Comparison of ENCODE assay signal across 8 cellular contexts in the genomic region with DNA sequence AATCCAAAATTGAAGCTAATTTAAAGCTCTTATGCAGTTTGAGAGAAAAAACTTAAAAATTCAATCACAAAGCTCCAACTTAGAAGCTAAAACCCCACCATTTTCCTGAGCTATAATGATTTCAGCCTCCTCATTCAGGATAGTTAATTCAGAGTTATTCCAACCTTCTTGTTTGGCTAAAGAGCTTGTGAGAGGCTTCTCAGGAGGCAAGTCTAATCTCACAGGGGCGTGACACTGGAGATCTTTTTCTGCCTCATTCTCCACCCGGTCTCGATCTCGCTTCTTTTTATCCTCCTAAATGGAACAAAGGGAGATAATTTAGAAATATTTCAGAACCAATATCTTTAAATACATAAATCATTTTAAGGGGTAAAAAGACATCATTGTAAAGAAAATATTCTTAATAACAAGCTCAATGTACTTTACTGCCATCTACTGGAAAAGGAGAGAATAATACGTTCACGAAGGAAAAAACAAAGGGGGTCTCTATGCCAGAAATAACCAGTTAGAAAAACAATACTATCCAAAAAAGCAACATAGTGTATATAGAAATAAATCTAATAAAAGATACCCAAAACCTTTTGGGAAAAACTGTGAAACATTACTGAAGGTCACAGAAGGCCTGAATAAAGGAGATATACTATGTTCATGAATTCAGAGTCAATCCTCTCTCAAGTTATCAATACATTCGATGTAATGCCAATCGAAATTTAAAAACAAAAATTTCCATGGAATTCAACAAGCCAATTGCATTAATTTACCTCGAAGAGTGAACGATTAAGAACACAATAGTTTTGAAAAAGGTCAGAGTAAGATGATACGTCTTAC. TPM values are rescaled to one million over a fixed set of nuclear protein-coding genes. Genes with fewer than 3 reads are reported as not detected.
DNase-seq lines count a peak whose midpoint lies in the region; ATAC-seq and TF ChIP-seq lines count a peak whose summit lies in the region.

No MANE protein-coding gene starts in this region.

- intact Hi-C loops in esophagus squamous epithelium (cut with DNase I) = loop anchor here (10.0 kb wide), 3 partner anchors 110 to 330 kb away; partner anchors contain the start of gene CNEP1R1

- TF ChIP-seq CTCF in OCI-LY1 (IDR thresholded peaks at IDR 0.05; ENCODE audit: low read length) (peak; percentile 60), esophagus squamous epithelium (IDR thresholded peaks at IDR 0.05) (peak in 4 of 6 experiments; percentile 52 to 62 (median 58)), suprapubic skin (IDR thresholded peaks at IDR 0.05) (peak; percentile 13 to 48)

- DNase-seq in SIG-M5 treated with dmso at 0.1 percent for 504 hours (lab: John Stamatoyannopoulos, UW; ENCODE audit: unreplicated experiment) (peak; percentile 21), SIG-M5 (lab: John Stamatoyannopoulos, UW) (no peak), esophagus squamous epithelium (lab: John Stamatoyannopoulos, UW) (no peak), suprapubic skin (ENCODE audit: low spot score in 2 of 2) (no peak)
- DNase-seq in stimulated activated CD4-positive, alpha-beta T cell treated with anti-CD3 and anti-CD28 coated beads, Interleukin-2, amount 100 ng/mL, for 48 hours = no peak
- DNase-seq in activated CD4-positive, CD25-positive, alpha-beta regulatory T cell treated with anti-CD3 and anti-CD28 coated beads, Interleukin-2, amount 50 U/mL, for 72 hours = no peak

- peaks cover 72% of the 10 kb centered on the region for H3K36me3 ChIP-seq in OCI-LY1 (ENCODE audit: insufficient read depth, low read length)
- H3K36me3 ChIP-seq in esophagus squamous epithelium = peaks cover 0 to 80% (median 13%) of the 10 kb centered on the region in 3 donors
- peaks cover 41% of the 10 kb centered on the region for H3K36me3 ChIP-seq in suprapubic skin

- peaks cover 10% of the 10 kb centered on the region; the same call in 1 of the 2 replicates for H3K79me2 ChIP-seq in OCI-LY1 (ENCODE audit: insufficient read depth, low read length)

- H3K9me3 ChIP-seq in OCI-LY1 (ENCODE audit: low read length) (no peaks in the 10 kb centered on the region), esophagus squamous epithelium (no peaks in the 10 kb centered on the region), suprapubic skin (no peaks in the 10 kb centered on the region)

- TF ChIP-seq POLR2A in esophagus squamous epithelium (IDR thresholded peaks at IDR 0.05) (no peak), suprapubic skin (IDR thresholded peaks at IDR 0.05) (no peak)

- H4K20me1 ChIP-seq in OCI-LY1 (ENCODE audit: insufficient read depth, low read length) = 0 out of 2 replicates have a peak, but pooled peaks cover 4% of the 10 kb centered on the region

- H3K4me3 ChIP-seq in OCI-LY1 (ENCODE audit: low read depth, low read length, poor library complexity, severe bottlenecking) = no peak overlapping the region
- H3K4me3 ChIP-seq in esophagus squamous epithelium = no peak overlapping the region
- no peak overlapping the region for H3K4me3 ChIP-seq in suprapubic skin

- H2AFZ ChIP-seq in OCI-LY1 (ENCODE audit: low read length) = no peak overlapping the region

- H3K27ac ChIP-seq in OCI-LY1 (ENCODE audit: low read depth, low read length, poor library complexity, severe bottlenecking) (no peak overlapping the region), esophagus squamous epithelium (no peak overlapping the region), suprapubic skin (peak overlapping the region; percentile 11)

- ATAC-seq in GM18517 (IDR thresholded peaks at IDR 0.05; ENCODE audit: unreplicated experiment) = no peak

- 70% methylated on average over 11 of the region's 11 CpGs for WGBS in esophagus squamous epithelium, 2 donors
- 71% methylated on average over 11 of the region's 11 CpGs for WGBS in suprapubic skin

- no peak for TF ChIP-seq EP300 in suprapubic skin (IDR thresholded peaks at IDR 0.05)

- 0 out of 2 replicates have a peak, but pooled peaks cover 5% of the 10 kb centered on the region for H3F3A ChIP-seq in OCI-LY1 (ENCODE audit: insufficient read depth, low read length)

- H3K27me3 ChIP-seq in OCI-LY1 (ENCODE audit: insufficient read depth, low read length) (no peaks in the 10 kb centered on the region), esophagus squamous epithelium (no peaks in the 10 kb centered on the region), suprapubic skin (no peaks in the 10 kb centered on the region)

- no peaks in the 10 kb centered on the region for H3K9me2 ChIP-seq in OCI-LY1 (ENCODE audit: low read depth, low read length)

- H3K4me2 ChIP-seq in OCI-LY1 (ENCODE audit: low read length) = no peak overlapping the region

- H3K4me1 ChIP-seq in OCI-LY1 (ENCODE audit: insufficient read depth, low read length, severe bottlenecking) = peaks cover 2% of the 10 kb centered on the region
- H3K4me1 ChIP-seq in esophagus squamous epithelium = peaks cover 0 to 12% (median 4%) of the 10 kb centered on the region in 3 donors
- peaks cover 1% of the 10 kb centered on the region for H3K4me1 ChIP-seq in suprapubic skin

- no peak overlapping the region for H3K9ac ChIP-seq in OCI-LY1 (ENCODE audit: low read length)

RNA-seq across cellular contexts. Expression of gene BRD7, which starts 13.9 kb away (rescaled TPM):
- 10 to 100 TPM; 42.0 to 81.9 (median 51.4) TPM for total RNA-seq in esophagus squamous epithelium
- 10 to 100 TPM; 53.1 to 62.0 (median 56.2) TPM for total RNA-seq in suprapubic skin
